ENCODE assay signal across 1 cellular context in the genomic region with DNA sequence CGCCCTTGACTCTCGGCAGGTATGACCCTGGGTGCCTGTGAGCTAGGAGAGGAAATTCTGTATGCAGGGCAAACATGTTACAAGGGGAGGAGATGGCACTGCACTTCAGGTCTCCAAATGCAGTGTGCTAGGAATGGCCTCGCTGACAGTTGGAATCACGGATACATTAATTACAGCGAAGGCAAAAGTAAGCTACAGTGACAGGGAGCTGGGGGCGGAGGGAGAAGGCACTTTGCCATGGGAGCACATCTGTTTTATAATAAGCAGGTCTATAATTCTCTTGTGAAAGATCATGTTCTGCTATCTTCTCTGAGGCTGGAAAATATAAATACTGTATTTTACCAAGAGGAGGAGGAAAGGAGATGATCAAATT.
A peak's percentile ranks its signal among the peaks of the same experiment; 100 is the strongest.
TF ChIP-seq lines count a peak whose summit lies in the region.

No MANE protein-coding gene starts in this region.

TF ChIP-seq in HepG2, 621 proteins besides CTCF, POLR2A, EP300 and RAD21 (continued from another document):
- no peak for TF ChIP-seq ZNF782 (CRISPR knock-in tag; IDR thresholded peaks at IDR 0.05; ENCODE audit: borderline replicate concordance)
- TF ChIP-seq ZSCAN31 (CRISPR knock-in tag; IDR thresholded peaks at IDR 0.05; ENCODE audit: low read depth), result 0 out of 2 replicates have a peak, but pooled peaks have one; percentile 27
